In the genomic region with DNA sequence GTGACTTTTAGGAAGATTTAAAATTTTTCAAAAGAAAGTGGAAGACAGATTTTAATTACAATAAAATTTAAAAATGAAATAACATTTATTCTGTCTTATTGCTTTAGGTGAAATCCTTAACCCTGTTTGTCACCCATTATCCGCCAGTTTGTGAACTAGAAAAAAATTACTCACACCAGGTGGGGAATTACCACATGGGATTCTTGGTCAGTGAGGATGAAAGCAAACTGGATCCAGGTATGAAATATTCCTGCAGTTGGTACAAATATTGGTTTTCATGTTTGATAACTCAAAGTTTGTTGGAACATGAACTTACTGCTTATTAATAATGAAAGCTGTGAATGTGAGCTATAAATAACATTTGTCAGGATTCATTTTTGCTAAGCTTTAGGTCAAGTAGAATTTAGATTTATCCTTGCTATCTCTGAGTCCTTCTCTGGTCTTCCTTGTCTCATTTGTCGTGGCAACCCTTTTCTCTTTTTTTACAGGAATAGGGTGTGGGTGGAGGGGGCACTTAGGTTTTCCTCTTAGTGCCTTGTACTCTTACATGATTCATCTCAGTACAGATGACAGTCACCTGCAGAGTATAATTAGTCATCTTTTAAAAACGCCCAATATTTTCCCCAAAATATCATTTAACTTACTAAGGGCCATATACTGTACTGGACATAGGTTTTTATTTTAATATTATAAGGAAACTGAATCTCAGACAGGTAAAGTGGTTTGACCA, we compare ENCODE assay signal across 1 cellular context.
A peak's percentile ranks its signal among the peaks of the same experiment; 100 is the strongest.
TF ChIP-seq lines count a peak whose summit lies in the region.

No MANE protein-coding gene starts in this region.

TF ChIP-seq in GM12878, 131 proteins besides CTCF, POLR2A, EP300 and RAD21 (continued from another document):
- TF ChIP-seq, protein P1, sequence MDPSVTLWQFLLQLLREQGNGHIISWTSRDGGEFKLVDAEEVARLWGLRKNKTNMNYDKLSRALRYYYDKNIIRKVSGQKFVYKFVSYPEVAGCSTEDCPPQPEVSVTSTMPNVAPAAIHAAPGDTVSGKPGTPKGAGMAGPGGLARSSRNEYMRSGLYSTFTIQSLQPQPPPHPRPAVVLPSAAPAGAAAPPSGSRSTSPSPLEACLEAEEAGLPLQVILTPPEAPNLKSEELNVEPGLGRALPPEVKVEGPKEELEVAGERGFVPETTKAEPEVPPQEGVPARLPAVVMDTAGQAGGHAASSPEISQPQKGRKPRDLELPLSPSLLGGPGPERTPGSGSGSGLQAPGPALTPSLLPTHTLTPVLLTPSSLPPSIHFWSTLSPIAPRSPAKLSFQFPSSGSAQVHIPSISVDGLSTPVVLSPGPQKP (IDR thresholded peaks at IDR 0.05; ENCODE audit: low read depth, low read length): no peak
- peak; percentile 42 for TF ChIP-seq IKZF1 (conservative IDR thresholded peaks at IDR 0.05)
- TF ChIP-seq ETV6 (conservative IDR thresholded peaks at IDR 0.05 in 1 of 2, IDR thresholded peaks at IDR 0.05 in 1 of 2; ENCODE audit: borderline replicate concordance in 1 of 2, low read depth in 1 of 2): peak in 1 of 2 experiments; percentile 48; a peak in 1 of 4 replicates
- TF ChIP-seq MEF2A (IDR thresholded peaks at IDR 0.05; ENCODE audit: insufficient read depth, low read depth, low read length): peak; percentile 73
- peak; percentile 77 for TF ChIP-seq EED (IDR thresholded peaks at IDR 0.05; ENCODE audit: low read depth)
- TF ChIP-seq, protein P2, sequence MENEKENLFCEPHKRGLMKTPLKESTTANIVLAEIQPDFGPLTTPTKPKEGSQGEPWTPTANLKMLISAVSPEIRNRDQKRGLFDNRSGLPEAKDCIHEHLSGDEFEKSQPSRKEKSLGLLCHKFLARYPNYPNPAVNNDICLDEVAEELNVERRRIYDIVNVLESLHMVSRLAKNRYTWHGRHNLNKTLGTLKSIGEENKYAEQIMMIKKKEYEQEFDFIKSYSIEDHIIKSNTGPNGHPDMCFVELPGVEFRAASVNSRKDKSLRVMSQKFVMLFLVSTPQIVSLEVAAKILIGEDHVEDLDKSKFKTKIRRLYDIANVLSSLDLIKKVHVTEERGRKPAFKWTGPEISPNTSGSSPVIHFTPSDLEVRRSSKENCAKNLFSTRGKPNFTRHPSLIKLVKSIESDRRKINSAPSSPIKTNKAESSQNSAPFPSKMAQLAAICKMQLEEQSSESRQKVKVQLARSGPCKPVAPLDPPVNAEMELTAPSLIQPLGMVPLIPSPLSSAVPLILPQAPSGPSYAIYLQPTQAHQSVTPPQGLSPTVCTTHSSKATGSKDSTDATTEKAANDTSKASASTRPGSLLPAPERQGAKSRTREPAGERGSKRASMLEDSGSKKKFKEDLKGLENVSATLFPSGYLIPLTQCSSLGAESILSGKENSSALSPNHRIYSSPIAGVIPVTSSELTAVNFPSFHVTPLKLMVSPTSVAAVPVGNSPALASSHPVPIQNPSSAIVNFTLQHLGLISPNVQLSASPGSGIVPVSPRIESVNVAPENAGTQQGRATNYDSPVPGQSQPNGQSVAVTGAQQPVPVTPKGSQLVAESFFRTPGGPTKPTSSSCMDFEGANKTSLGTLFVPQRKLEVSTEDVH (IDR thresholded peaks at IDR 0.05; ENCODE audit: low read depth, partially characterized antibody): no peak
- no peak for TF ChIP-seq TCF7 (IDR thresholded peaks at IDR 0.05; ENCODE audit: borderline replicate concordance)
- TF ChIP-seq SIN3A (IDR thresholded peaks at IDR 0.05; ENCODE audit: low read depth, low read length): no peak
- TF ChIP-seq ZNF384 (IDR thresholded peaks at IDR 0.05; ENCODE audit: borderline replicate concordance, low read depth, low read length): no peak
- peak; percentile 12 for TF ChIP-seq MEF2B (IDR thresholded peaks at IDR 0.05; ENCODE audit: partially characterized antibody, poor library complexity, severe bottlenecking)
- no peak for TF ChIP-seq DPF2 (IDR thresholded peaks at IDR 0.05)
- TF ChIP-seq IKZF2 (IDR thresholded peaks at IDR 0.05): peak in 1 of 2 experiments; percentile 51; a peak in 3 of 4 replicates
- peak; percentile 49; the same call in 1 of the 2 replicates for TF ChIP-seq IRF4 (IDR thresholded peaks at IDR 0.05; ENCODE audit: low read depth, low read length)
- TF ChIP-seq BHLHE40 (IDR thresholded peaks at IDR 0.05; ENCODE audit: borderline replicate concordance in 1 of 2, low read depth in 2 of 2, low read length in 1 of 2): 0 out of 4 replicates have a peak, but pooled peaks of 1 of the 2 experiments have one; percentile 29
- peak; percentile 48; the same call in 1 of the 2 replicates for TF ChIP-seq BCL11A (IDR thresholded peaks at IDR 0.05; ENCODE audit: low read depth, low read length)
